ENCODE assay signal across 8 cellular contexts in genomic region chr20:9838378-9839295, GRCh38. TPM values are rescaled to one million over a fixed set of nuclear protein-coding genes. Genes with fewer than 3 reads are reported as not detected.
DNase-seq lines count a peak whose midpoint lies in the region; ATAC-seq, FAIRE-seq and TF ChIP-seq lines count a peak whose summit lies in the region.

PAK5 (minus strand) TSS chr20:9839076; CDS start chr20:9644328, 194,748 bp downstream.

- no peak within 1 kb of the TSS for H2AFZ ChIP-seq in HCT116 (ENCODE audit: low read depth, low read length, poor library complexity, severe bottlenecking)
- peak within 1 kb of the TSS; percentile 98 for H2AFZ ChIP-seq in H1 (ENCODE audit: low read length)

- H3K14ac ChIP-seq in H1 (ENCODE audit: insufficient read length), result no peak within 1 kb of the TSS

- intact Hi-C loops in HCT116 (cut with micrococcal nuclease), result no loop called here

- no peaks in the 10 kb centered on the region for H3K4me1 Mint-ChIP-seq in activated naive CD8-positive, alpha-beta T cell treated with anti-CD3 and anti-CD28 coated beads for 36 hours

- peak within 1 kb of the TSS; percentile 75; the same call in 1 of the 2 replicates for H2BK12ac ChIP-seq in H1 (ENCODE audit: low read depth, low read length)

- no peaks in the 10 kb centered on the region for H4K20me1 ChIP-seq in HCT116 (ENCODE audit: insufficient read depth)
- no peaks in the 10 kb centered on the region for H4K20me1 ChIP-seq in H1 (replicated peaks in 1 of 2; ENCODE audit: control insufficient read depth in 1 of 2, insufficient read depth in 2 of 2, low read length in 2 of 2)

- H3K4me3 ChIP-seq in HCT116 (replicated peaks in 1 of 2; ENCODE audit: low read depth in 1 of 2, low read length in 2 of 2) (no peak within 1 kb of the TSS), H1 (ENCODE audit: extremely low read depth in 1 of 4, insufficient read depth in 2 of 4, low read depth in 3 of 4, low read length in 4 of 4) (peak within 1 kb of the TSS; percentile 56 to 83 (median 76)), mesodermal cell (ENCODE audit: extremely low read depth, insufficient read depth, low read length, poor library complexity, severe bottlenecking) (peak within 1 kb of the TSS; percentile 45)

- H2AK5ac ChIP-seq in H1 (ENCODE audit: low read depth, low read length), result no peak within 1 kb of the TSS

- CTCF ChIA-PET in HCT116 (lab: Charles Lee) (interaction anchor here (1.1 kb wide), 1 partner anchor 1877 kb away, joined by 3 read pairs; no protein-coding TSS in a partner anchor), H1 (lab: Charles Lee; ENCODE audit: partially characterized antibody) (interaction anchor here (0.6 to 1.5 kb wide), 4 partner anchors 9 to 47 kb away, joined by 3 read pairs; no protein-coding TSS in a partner anchor)

- FAIRE-seq in H1 (lab: Jason Lieb, UNC), result no peak

- peak in 1 of 2 experiments; percentile 27; a peak in 1 of 3 replicates for TF ChIP-seq EP300 in H1 (IDR thresholded peaks at IDR 0.05; ENCODE audit: borderline replicate concordance in 1 of 2, low read depth in 2 of 2, low read length in 2 of 2)

- H4K8ac ChIP-seq in H1 (ENCODE audit: extremely low read depth, insufficient read depth, low read length), result peak within 1 kb of the TSS; percentile 86

- no peaks in the 10 kb centered on the region for H3K36me3 Mint-ChIP-seq in activated naive CD8-positive, alpha-beta T cell treated with anti-CD3 and anti-CD28 coated beads for 36 hours

- no TSS peak for BruUV-seq in HCT116 (replicated peaks; lab: Mats Ljungman, UMichigan)

- H3K56ac ChIP-seq in H1 (replicated peaks; ENCODE audit: insufficient read length, low read depth, low read length), result no peak within 1 kb of the TSS

- no peak within 1 kb of the TSS for H2BK120ac ChIP-seq in H1 (replicated peaks; ENCODE audit: low read depth, low read length)

- no peaks in the 10 kb centered on the region for H3K9me2 ChIP-seq in HCT116 (ENCODE audit: insufficient read depth)

- no peak within 1 kb of the TSS for H2BK15ac ChIP-seq in H1 (ENCODE audit: low read length)

- no peak for TF ChIP-seq POLR2A in HCT116 (IDR thresholded peaks at IDR 0.05; ENCODE audit: borderline replicate concordance, extremely low read depth, insufficient read depth, insufficient read length)
- no peak for TF ChIP-seq POLR2A in H1 (IDR thresholded peaks at IDR 0.05; ENCODE audit: control extremely low read depth in 1 of 2, low read depth in 2 of 2, low read length in 2 of 2)

- H3K27ac ChIP-seq in HCT116 (ENCODE audit: low read depth, low read length) (no peak within 1 kb of the TSS), H1 (ENCODE audit: low read depth, low read length) (no peak within 1 kb of the TSS), mesodermal cell (ENCODE audit: low read depth, low read length, severe bottlenecking) (no peak within 1 kb of the TSS)

- no peak within 1 kb of the TSS for H4K91ac ChIP-seq in H1 (replicated peaks; ENCODE audit: insufficient read length, low read length)

- TF ChIP-seq CTCF in HCT116 (IDR thresholded peaks at IDR 0.05 in 2 of 3, conservative IDR thresholded peaks at IDR 0.05 in 1 of 3; ENCODE audit: borderline replicate concordance in 1 of 3, insufficient read depth in 1 of 3, low read depth in 2 of 3, low read length in 2 of 3) (no peak), H1 (IDR thresholded peaks at IDR 0.05; ENCODE audit: control extremely low read depth in 1 of 3, insufficient read depth in 1 of 3, low read depth in 1 of 3, low read length in 3 of 3) (no peak)

- H3K23ac ChIP-seq in H1 (ENCODE audit: insufficient read length), result no peak within 1 kb of the TSS

- no peaks in the 10 kb centered on the region for H3K79me2 ChIP-seq in HCT116 (ENCODE audit: insufficient read depth, low read length)
- H3K79me2 ChIP-seq in H1 (ENCODE audit: control insufficient read depth in 1 of 2, insufficient read depth in 2 of 2, low read length in 2 of 2), result no peaks in the 10 kb centered on the region

- H3K27me3 ChIP-seq in HCT116 (ENCODE audit: insufficient read depth, low read length) (no peaks in the 10 kb centered on the region), H1 (replicated peaks in 1 of 4; ENCODE audit: control insufficient read depth in 3 of 4, extremely low read depth in 1 of 4, insufficient read depth in 3 of 4, low read length in 3 of 4) (peaks cover 0 to 8% (median 5%) of the 10 kb centered on the region in 4 experiments; a peak in 5 of 7 replicates)

- H3K36me3 ChIP-seq in HCT116 (ENCODE audit: control insufficient read depth in 1 of 2, insufficient read depth in 2 of 2, low read length in 2 of 2) (no peaks in the 10 kb centered on the region), H1 (ENCODE audit: control insufficient read depth in 2 of 4, insufficient read depth in 4 of 4, low read length in 3 of 4) (no peaks in the 10 kb centered on the region), mesodermal cell (ENCODE audit: control insufficient read depth, insufficient read depth, low read length) (no peaks in the 10 kb centered on the region)

- H3K9me3 ChIP-seq in HCT116 (ENCODE audit: control insufficient read depth in 1 of 2, insufficient read depth in 1 of 2, low read depth in 1 of 2, low read length in 2 of 2) (no peaks in the 10 kb centered on the region), H1 (ENCODE audit: insufficient read depth in 2 of 2, low read depth in 1 of 2, low read length in 1 of 2) (no peaks in the 10 kb centered on the region), mesodermal cell (ENCODE audit: control insufficient read depth, low read length) (no peaks in the 10 kb centered on the region)

- H3K27me3 Mint-ChIP-seq in activated naive CD8-positive, alpha-beta T cell treated with anti-CD3 and anti-CD28 coated beads for 36 hours, result peaks cover 33% of the 10 kb centered on the region

- no peak within 1 kb of the TSS for H3K27ac Mint-ChIP-seq in activated naive CD8-positive, alpha-beta T cell treated with anti-CD3 and anti-CD28 coated beads for 36 hours

- ATAC-seq in HCT116 (peak; percentile 89), HG02642 (IDR thresholded peaks at IDR 0.05; ENCODE audit: poor library complexity, unreplicated experiment) (no peak), GM21723 (IDR thresholded peaks at IDR 0.05; ENCODE audit: unreplicated experiment) (no peak), GM21367 (IDR thresholded peaks at IDR 0.05; ENCODE audit: unreplicated experiment) (no peak)

- 2% methylated on average over 42 of the region's 57 CpGs; no CpG with 5 or more reads in 1 of the 2 experiments for WGBS in H1 (ENCODE audit: extremely low coverage in 1 of 2, insufficient coverage in 1 of 2, insufficient read length in 1 of 2, insufficient replicate concordance in 2 of 2, low coverage in 1 of 2, low lambda C conversion rate in 2 of 2, missing lambda C conversion rate in 1 of 2), 2 experiments
- WGBS in mesodermal cell (ENCODE audit: insufficient coverage in 2 of 2), 2 experiments, result 0 to 3% methylated on average over 17 to 21 of the region's 57 CpGs

- H4K5ac ChIP-seq in H1 (ENCODE audit: insufficient read length, low read depth, low read length), result no peak within 1 kb of the TSS

- H3K4me2 ChIP-seq in HCT116 (ENCODE audit: low read length) (peak within 1 kb of the TSS; percentile 29), H1 (ENCODE audit: insufficient read depth in 1 of 2, low read depth in 2 of 2, low read length in 2 of 2) (peak within 1 kb of the TSS; percentile 76 to 98)

- H3K4ac ChIP-seq in H1 (replicated peaks; ENCODE audit: insufficient read length, low read depth, low read length), result peak within 1 kb of the TSS; percentile 4

- RAD21 ChIA-PET in HCT116 (lab: Charles Lee; ENCODE audit: low non-redundant PET in 1 of 2, low total read pairs in 2 of 2, uncharacterized antibody in 2 of 2, unreplicated experiment in 2 of 2), result interaction anchor here in 1 of 2 experiments (0.7 kb wide), 1 partner anchor 139 kb away, joined by 5 read pairs; no protein-coding TSS in a partner anchor

- H3K9ac ChIP-seq in HCT116 (ENCODE audit: low read length) (no peak within 1 kb of the TSS), H1 (replicated peaks in 1 of 4; ENCODE audit: extremely low read depth in 1 of 4, low read depth in 3 of 4, low read length in 3 of 4) (no peak within 1 kb of the TSS; a peak in 1 of 7 replicates)

- 0 out of 2 replicates have a peak within 1 kb of the TSS, but pooled peaks have one; percentile 56 for H2BK5ac ChIP-seq in H1 (ENCODE audit: low read depth, low read length)

- TF ChIP-seq RAD21 in HCT116 (IDR thresholded peaks at IDR 0.05; ENCODE audit: low read depth) (no peak), H1 (IDR thresholded peaks at IDR 0.05 in 1 of 2, conservative IDR thresholded peaks at IDR 0.05 in 1 of 2; ENCODE audit: low read depth in 2 of 2, low read length in 2 of 2) (peak; percentile 1 to 8; a peak in 2 of 4 replicates)

- no peaks in the 10 kb centered on the region for H3K79me1 ChIP-seq in H1 (ENCODE audit: low read depth, low read length)

- H3K18ac ChIP-seq in H1 (ENCODE audit: extremely low read depth, low read length), result peak within 1 kb of the TSS; percentile 5; the same call in 1 of the 2 replicates

- H3K4me1 ChIP-seq in HCT116 (ENCODE audit: control insufficient read depth in 1 of 2, insufficient read depth in 2 of 2, low read length in 2 of 2), result no peaks in the 10 kb centered on the region
- H3K4me1 ChIP-seq in H1 (replicated peaks in 1 of 4; ENCODE audit: control insufficient read depth in 3 of 4, insufficient read depth in 4 of 4, low read length in 3 of 4), result peaks cover 0 to 16% (median 5%) of the 10 kb centered on the region in 4 experiments; a peak in 4 of 7 replicates
- H3K4me1 ChIP-seq in mesodermal cell (ENCODE audit: control insufficient read depth, insufficient read depth, low read length, poor library complexity, severe bottlenecking), result no peaks in the 10 kb centered on the region

- POLR2A ChIA-PET in HCT116 (lab: Charles Lee), result no interaction called here
- POLR2A ChIA-PET in H1 (lab: Charles Lee; ENCODE audit: partially characterized antibody), result interaction anchor here (1.2 to 1.4 kb wide), 2 partner anchors 9 to 596 kb away, joined by 3 to 4 read pairs; partner anchors contain the start of genes MKKS and SLX4IP

- peaks cover 3% of the 10 kb centered on the region for H3K9me3 Mint-ChIP-seq in activated naive CD8-positive, alpha-beta T cell treated with anti-CD3 and anti-CD28 coated beads for 36 hours

- DNase-seq in HCT116 (ENCODE audit: low read depth, low spot score), result peak; percentile 1
- peak; percentile 97 for DNase-seq in NCI-H510A (lab: John Stamatoyannopoulos, UW)
- peak; percentile 85 to 93 for DNase-seq in H1 (ENCODE audit: low read depth in 1 of 2, low spot score in 2 of 2)
- DNase-seq in activated naive CD8-positive, alpha-beta T cell treated with anti-CD3 and anti-CD28 coated beads for 36 hours, result no peak

- no peak within 1 kb of the TSS for H3K4me3 Mint-ChIP-seq in activated naive CD8-positive, alpha-beta T cell treated with anti-CD3 and anti-CD28 coated beads for 36 hours

- H3K23me2 ChIP-seq in H1 (ENCODE audit: low read depth, low read length), result peaks cover 10% of the 10 kb centered on the region; the same call in 1 of the 2 replicates

- H2BK20ac ChIP-seq in H1 (ENCODE audit: low read length), result 0 out of 2 replicates have a peak within 1 kb of the TSS, but pooled peaks have one; percentile 25

RNA-seq across cellular contexts. Expression of gene PAK5, which starts in this region (rescaled TPM):
- not detected for total RNA-seq in HCT116 (2021; ENCODE audit: unreplicated experiment)
- 0.01 TPM in 1 of 2 replicates, not detected in the other for polyA plus RNA-seq in HCT116 (2012)
- total RNA-seq in H1 (2021; fragmentation: NEBNext Ultra II Directional; extraction: Animal tissue kit (Norgen Biotek cat#: 25700)), result 0.44 and 0.80 TPM in 2 replicates
- 0.49 and 0.54 TPM in 2 replicates for polyA plus RNA-seq in H1 (2011; rRNA removed)
- polyA plus RNA-seq in H1 (2011; cell fraction: cytosol; rRNA removed), result 0.41 TPM
- polyA plus RNA-seq in H1 (2011; cell fraction: nucleus; rRNA removed), result 0.94 TPM
- polyA plus RNA-seq in H1 (2012, experiment 1 of 2), result 0.39 to 0.66 TPM (median 0.56 TPM) in 4 replicates
- 0.09 TPM for polyA plus RNA-seq in H1 (2012, experiment 2 of 2)
- polyA plus RNA-seq in H1 (2013, experiment 1 of 2), result 0.36 TPM
- 0.33 TPM for polyA plus RNA-seq in H1 (2013, experiment 2 of 2)
- polyA minus RNA-seq in H1 (2011; rRNA and poly(A)+ RNA removed), result 1.2 and 1.3 TPM in 2 replicates
- 0.22 TPM for polyA minus RNA-seq in H1 (2011; cell fraction: cytosol; rRNA and poly(A)+ RNA removed)
- polyA minus RNA-seq in H1 (2011; cell fraction: nucleus; rRNA and poly(A)+ RNA removed), result 1.9 TPM
- 0.29 TPM for polyA plus RNA-seq in mesodermal cell (2013, experiment 1 of 2)
- polyA plus RNA-seq in mesodermal cell (2013, experiment 2 of 2), result 0.25 TPM
- not detected for total RNA-seq in activated naive CD8-positive, alpha-beta T cell treated with anti-CD3 and anti-CD28 coated beads for 36 hours

Comparison
In these comparisons a context has a peak if more than half of its experiments do, and no peak if none do; other contexts are left out.
1. Peak in DNase-seq, ATAC-seq and H3K4me2 ChIP-seq in HCT116; RNA of the gene not detected or under 1 TPM.
2. H3K4me3 ChIP-seq: peak in H1 (4 of 4) and mesodermal cell (single experiment); none in HCT116 (0 of 2).
3. Of the 16 proteins assayed by ChIP-seq in both H1 and HCT116: peak only in H1: EGR1, RAD21 and SP1; only in HCT116: none; in both: none; in neither: 12; mixed calls (peak in some experiments, not most) for 1.